Comparison of ENCODE assay signal across 9 cellular contexts in the genomic region with DNA sequence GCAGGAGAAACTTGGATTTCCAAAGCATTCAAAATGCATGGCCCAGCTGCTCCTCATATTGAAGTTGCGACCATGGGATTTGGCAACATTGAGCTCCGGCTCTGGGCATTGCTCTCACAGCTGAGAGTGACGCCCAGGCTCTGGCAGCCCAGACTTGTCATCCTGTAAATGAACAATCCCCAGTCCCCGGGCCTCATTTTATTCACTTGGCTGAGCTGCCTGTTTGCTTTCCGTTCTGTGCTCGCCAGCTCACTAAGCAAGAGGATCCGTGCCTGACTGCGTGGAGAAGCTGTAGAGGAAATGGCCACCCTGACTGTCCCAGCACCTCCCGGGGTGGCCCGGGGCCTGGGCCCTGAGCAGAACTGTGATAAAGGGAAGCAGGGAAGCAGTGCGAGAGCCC.
A peak's percentile ranks its signal among the peaks of the same experiment; 100 is the strongest.
DNase-seq lines count a peak whose midpoint lies in the region; ATAC-seq and TF ChIP-seq lines count a peak whose summit lies in the region.
"Had no signal": no experiment of that assay in that cellular context is flagged by ENCODE, and none has a peak within 500 bp of the region (broad histone marks: within the 10 kb centered on the region; RNA-seq: fewer than 3 reads in every experiment).

No MANE protein-coding gene starts in this region.

- peaks cover 32% of the 10 kb centered on the region for H3K4me1 ChIP-seq in hepatocyte (ENCODE audit: insufficient read depth)

- H3K4me2 ChIP-seq in hepatocyte: peak overlapping the region; percentile 49

- ATAC-seq in stimulated activated naive CD8-positive, alpha-beta T cell treated with anti-CD3 and anti-CD28 coated beads, Interleukin-15, amount 100 ng/mL, for 72 hours: no peak
- no peak for ATAC-seq in GM19023 (IDR thresholded peaks at IDR 0.05; ENCODE audit: unreplicated experiment)

- H3K4me3 ChIP-seq in cardiac fibroblast (replicated peaks in 1 of 2; ENCODE audit: low read depth in 2 of 2, low read length in 2 of 2): no peak overlapping the region
- no peak overlapping the region for H3K4me3 ChIP-seq in hepatocyte

- peak overlapping the region; percentile 76 for H3K27ac ChIP-seq in hepatocyte

- no peak for TF ChIP-seq CTCF in cardiac fibroblast (IDR thresholded peaks at IDR 0.05; ENCODE audit: low read depth, low read length)
- no peak for TF ChIP-seq CTCF in hepatocyte (IDR thresholded peaks at IDR 0.05; ENCODE audit: poor library complexity)

- H3K9me2 ChIP-seq in hepatocyte (replicated peaks; ENCODE audit: insufficient read depth): no peaks in the 10 kb centered on the region

- H3K27ac Mint-ChIP-seq in stimulated activated naive CD8-positive, alpha-beta T cell treated with anti-CD3 and anti-CD28 coated beads, Interleukin-15, amount 100 ng/mL, for 72 hours: no peak overlapping the region

- no peaks in the 10 kb centered on the region for H3K4me1 Mint-ChIP-seq in stimulated activated naive CD8-positive, alpha-beta T cell treated with anti-CD3 and anti-CD28 coated beads, Interleukin-15, amount 100 ng/mL, for 72 hours

- no peak overlapping the region for H3K4me3 Mint-ChIP-seq in stimulated activated naive CD8-positive, alpha-beta T cell treated with anti-CD3 and anti-CD28 coated beads, Interleukin-15, amount 100 ng/mL, for 72 hours
- H3K4me3 Mint-ChIP-seq: neural crest cell had no signal

- H3K9me3 Mint-ChIP-seq in stimulated activated naive CD8-positive, alpha-beta T cell treated with anti-CD3 and anti-CD28 coated beads, Interleukin-15, amount 100 ng/mL, for 72 hours: no peaks in the 10 kb centered on the region
- H3K9me3 Mint-ChIP-seq: neural crest cell had no signal

- H2AFZ ChIP-seq in hepatocyte: no peak overlapping the region

- H3K79me2 ChIP-seq in hepatocyte: no peaks in the 10 kb centered on the region

- no peaks in the 10 kb centered on the region for H4K20me1 ChIP-seq in hepatocyte (ENCODE audit: insufficient read depth, poor library complexity, severe bottlenecking)

- H3K27me3 Mint-ChIP-seq in stimulated activated naive CD8-positive, alpha-beta T cell treated with anti-CD3 and anti-CD28 coated beads, Interleukin-15, amount 100 ng/mL, for 72 hours: peaks cover 22% of the 10 kb centered on the region

- H3K9me3 ChIP-seq in hepatocyte (ENCODE audit: low read depth): no peaks in the 10 kb centered on the region

- no peaks in the 10 kb centered on the region for H3K36me3 ChIP-seq in hepatocyte (replicated peaks; ENCODE audit: insufficient read depth, low read depth)

- WGBS in hepatocyte (ENCODE audit: low lambda C conversion rate, missing lambda C conversion rate): 19% methylated on average over 11 of the region's 11 CpGs

- no peaks in the 10 kb centered on the region for H3K27me3 ChIP-seq in hepatocyte

- DNase-seq in GM03348 (ENCODE audit: low spot score): peak; percentile 54
- DNase-seq in cardiac fibroblast (ENCODE audit: low read depth in 2 of 2): peak; percentile 37 to 85
- peak; percentile 84 for DNase-seq in hepatocyte (ENCODE audit: low spot score)
- DNase-seq in putamen (ENCODE audit: low spot score): peak; percentile 77
- no peak for DNase-seq in stimulated activated naive CD8-positive, alpha-beta T cell treated with anti-CD3 and anti-CD28 coated beads, Interleukin-15, amount 100 ng/mL, for 72 hours
- no peak for DNase-seq in COLO829 (ENCODE audit: low spot score)
- DNase-seq in stimulated activated naive CD4-positive, alpha-beta T cell (lab: John Stamatoyannopoulos, UW): no peak

Comparison
In these comparisons a context has a peak if more than half of its experiments do, and no peak if none do; other contexts are left out.
1. DNase-seq: peak in GM03348 (single experiment), cardiac fibroblast (2 of 2), hepatocyte (single experiment) and putamen (single experiment); none in stimulated activated naive CD8-positive, alpha-beta T cell treated with anti-CD3 and anti-CD28 coated beads, Interleukin-15, amount 100 ng/mL, for 72 hours (0 of 2), COLO829 (single experiment) and stimulated activated naive CD4-positive, alpha-beta T cell (0 of 6).